9 cellular contexts compared by ENCODE assay signal in genomic region chr6:104705095-104705707, GRCh38.
DNase-seq lines count a peak whose midpoint lies in the region; ATAC-seq and TF ChIP-seq lines count a peak whose summit lies in the region.
"Had no signal": no experiment of that assay in that cellular context is flagged by ENCODE, and none has a peak within 500 bp of the region (broad histone marks: within the 10 kb centered on the region; RNA-seq: fewer than 3 reads in every experiment).

No MANE protein-coding gene starts in this region.

- DNase-seq in ELR (ENCODE audit: low read depth) (peak; percentile 95), NOMO-1 treated with dmso at 0.1 percent for 144 hours (lab: John Stamatoyannopoulos, UW; ENCODE audit: unreplicated experiment) (peak; percentile 70), adrenal gland (peak in 3 of 7 donors; percentile 24 to 59 (median 27)), lower lobe of right lung (no peak), testis (no peak), NCI-H510A (lab: John Stamatoyannopoulos, UW) (no peak), erythroblast (lab: John Stamatoyannopoulos, UW) (no peak), NCI-H2081 (lab: John Stamatoyannopoulos, UW) (no peak)

- no peak overlapping the region for H3K4me3 ChIP-seq in adrenal gland
- no peak overlapping the region for H3K4me3 ChIP-seq in lower lobe of right lung
- no peak overlapping the region for H3K4me3 ChIP-seq in testis
- H3K4me3 ChIP-seq: thoracic aorta had no signal

- H3K9me3 ChIP-seq in adrenal gland (replicated peaks in 1 of 3) (no peaks in the 10 kb centered on the region), lower lobe of right lung (no peaks in the 10 kb centered on the region), testis (no peaks in the 10 kb centered on the region)
- H3K9me3 ChIP-seq: thoracic aorta had no signal

- no peak for TF ChIP-seq POLR2A in adrenal gland (IDR thresholded peaks at IDR 0.05)
- TF ChIP-seq POLR2A in testis (IDR thresholded peaks at IDR 0.05): no peak
- no peak for TF ChIP-seq POLR2A in erythroblast (IDR thresholded peaks at IDR 0.05; ENCODE audit: low read length)

- intact Hi-C loops in adrenal gland (cut with DNase I) (no loop called here), lower lobe of right lung (cut with DNase I) (no loop called here), testis (cut with DNase I; ENCODE audit: low total_unique reads) (no loop called here)

- H3K36me3 ChIP-seq in adrenal gland (replicated peaks in 1 of 2) (no peaks in the 10 kb centered on the region), lower lobe of right lung (no peaks in the 10 kb centered on the region), testis (ENCODE audit: low read depth, missing control alignments) (no peaks in the 10 kb centered on the region)
- H3K36me3 ChIP-seq: thoracic aorta had no signal

- TF ChIP-seq CTCF in adrenal gland (IDR thresholded peaks at IDR 0.05) (no peak), lower lobe of right lung (IDR thresholded peaks at IDR 0.05) (no peak), testis (IDR thresholded peaks at IDR 0.05) (no peak)

- H3K27me3 ChIP-seq in adrenal gland: no peaks in the 10 kb centered on the region
- no peaks in the 10 kb centered on the region for H3K27me3 ChIP-seq in lower lobe of right lung (ENCODE audit: low read depth)
- no peaks in the 10 kb centered on the region for H3K27me3 ChIP-seq in testis

- WGBS in adrenal gland, 4 donors: 50 to 53% (median 51%) methylated on average over 8 of the region's 8 CpGs
- 76 to 80% methylated on average over 8 of the region's 8 CpGs for WGBS in testis, 2 donors

- H3K27ac ChIP-seq in adrenal gland (peak overlapping the region in 3 of 5 donors; percentile 1 to 53 (median 36)), lower lobe of right lung (peak overlapping the region; percentile 56), testis (no peak overlapping the region)
- H3K27ac ChIP-seq: thoracic aorta had no signal

- no peaks in the 10 kb centered on the region for H3K4me1 ChIP-seq in adrenal gland (replicated peaks in 1 of 2)
- peaks cover 11% of the 10 kb centered on the region for H3K4me1 ChIP-seq in lower lobe of right lung
- H3K4me1 ChIP-seq in testis: no peaks in the 10 kb centered on the region

- ATAC-seq in lower lobe of right lung: peak; percentile 45 to 59

Comparison
In these comparisons a context has a peak if more than half of its experiments do, and no peak if none do; other contexts are left out.
1. DNase-seq: peak in ELR (single experiment) and NOMO-1 treated with dmso at 0.1 percent for 144 hours (single experiment); none in lower lobe of right lung (single experiment), testis (single experiment), NCI-H510A (single experiment), erythroblast (0 of 2) and NCI-H2081 (0 of 2).
2. H3K27ac ChIP-seq: peak in adrenal gland (3 of 5) and lower lobe of right lung (single experiment); none in testis (0 of 2).